ENCODE assay signal across 13 cellular contexts in genomic region chr14:21262410-21262809, GRCh38. TPM values are rescaled to one million over a fixed set of nuclear protein-coding genes. Genes with fewer than 3 reads are reported as not detected.
A peak's percentile ranks its signal among the peaks of the same experiment; 100 is the strongest.
DNase-seq lines count a peak whose midpoint lies in the region; ATAC-seq, FAIRE-seq and TF ChIP-seq lines count a peak whose summit lies in the region.
"Had no signal": no experiment of that assay in that cellular context is flagged by ENCODE, and none has a peak within 500 bp of the region (broad histone marks: within the 10 kb centered on the region; RNA-seq: fewer than 3 reads in every experiment).

No MANE protein-coding gene starts in this region.

- H3K9ac ChIP-seq in BLaER1 (no peak overlapping the region), mucosa of stomach (ENCODE audit: low read length) (peak overlapping the region; percentile 26)

- H3K4me3 ChIP-seq in BLaER1 (no peak overlapping the region), mucosa of stomach (ENCODE audit: low read length) (no peak overlapping the region)

- no peaks in the 10 kb centered on the region for H3K9me3 Mint-ChIP-seq in activated naive CD4-positive, alpha-beta T cell treated with anti-CD3 and anti-CD28 coated beads, Interleukin-2, amount 50 U/mL, for 72 hours

- no peak for DNase-seq in GM12892 (ENCODE audit: insufficient read length)
- DNase-seq in activated naive CD4-positive, alpha-beta T cell treated with anti-CD3 and anti-CD28 coated beads, Interleukin-2, amount 50 U/mL, for 72 hours (ENCODE audit: low spot score in 2 of 2) = no peak
- no peak for DNase-seq in midbrain (lab: John Stamatoyannopoulos, UW)
- DNase-seq in NCI-H187 (lab: John Stamatoyannopoulos, UW) = no peak
- DNase-seq: activated CD4-positive, CD25-positive, alpha-beta regulatory T cell; COR-L47; left cardiac atrium; NCI-H1694 treated with DMSO at 0.1 percent for 48 hours had no signal

- peak overlapping the region; percentile 81 for H3K4me2 ChIP-seq in BLaER1

- ATAC-seq in activated naive CD4-positive, alpha-beta T cell treated with anti-CD3 and anti-CD28 coated beads, Interleukin-2, amount 50 U/mL, for 72 hours = no peak
- no peak for ATAC-seq in GM19351 (IDR thresholded peaks at IDR 0.05; ENCODE audit: unreplicated experiment)
- no peak for ATAC-seq in GM18861 (IDR thresholded peaks at IDR 0.05; ENCODE audit: unreplicated experiment)
- ATAC-seq: left cardiac atrium had no signal

- H3K27ac ChIP-seq in BLaER1 = no peak overlapping the region

- H3K4me1 ChIP-seq in BLaER1 (peaks cover 91% of the 10 kb centered on the region), mucosa of stomach (ENCODE audit: control insufficient read depth, insufficient read depth, low read length) (peaks cover 38% of the 10 kb centered on the region)

- peak overlapping the region; percentile 76 to 100 for H3K27ac Mint-ChIP-seq in activated naive CD4-positive, alpha-beta T cell treated with anti-CD3 and anti-CD28 coated beads, Interleukin-2, amount 50 U/mL, for 72 hours

- peak; percentile 39; the same call in 1 of the 2 replicates for TF ChIP-seq POLR2A in GM12892 (IDR thresholded peaks at IDR 0.05; ENCODE audit: low read depth, low read length)

- no peak for FAIRE-seq in GM12892 (lab: Jason Lieb, UNC)

- no peaks in the 10 kb centered on the region for H3K27me3 ChIP-seq in BLaER1
- H3K27me3 ChIP-seq in mucosa of stomach (ENCODE audit: control insufficient read depth, insufficient read depth, low read length) = no peaks in the 10 kb centered on the region

- H3K36me3 ChIP-seq in BLaER1 = peaks cover 94% of the 10 kb centered on the region
- H3K36me3 ChIP-seq in mucosa of stomach (ENCODE audit: control insufficient read depth, insufficient read depth, low read length) = peaks cover 16% of the 10 kb centered on the region

- peaks cover 100% of the 10 kb centered on the region for H4K20me1 ChIP-seq in BLaER1

- H3K36me3 Mint-ChIP-seq in activated naive CD4-positive, alpha-beta T cell treated with anti-CD3 and anti-CD28 coated beads, Interleukin-2, amount 50 U/mL, for 72 hours = peaks cover 39 to 86% of the 10 kb centered on the region in 2 donors

- H3K9me3 ChIP-seq in BLaER1 (no peaks in the 10 kb centered on the region), mucosa of stomach (ENCODE audit: control insufficient read depth, low read length) (no peaks in the 10 kb centered on the region)

RNA-seq across cellular contexts. Expression of gene HNRNPC, which starts 6.8 kb away (rescaled TPM):
- polyA plus RNA-seq in GM12892 (2012; ENCODE audit: missing spikeins) = 674 TPM
- 1,000 to 10,000 TPM in 1 of 2 donors, 100 to 1,000 TPM in 1; 948 to 1,048 TPM for total RNA-seq in activated naive CD4-positive, alpha-beta T cell treated with anti-CD3 and anti-CD28 coated beads, Interleukin-2, amount 50 U/mL, for 72 hours

RNA-seq across cellular contexts. Expression of gene RPGRIP1, which starts 17.5 kb away (rescaled TPM):
- not detected for polyA plus RNA-seq in GM12892 (2012; ENCODE audit: missing spikeins)
- not detected for total RNA-seq in activated naive CD4-positive, alpha-beta T cell treated with anti-CD3 and anti-CD28 coated beads, Interleukin-2, amount 50 U/mL, for 72 hours
- total RNA-seq: HT1080 had no signal
